Comparison of ENCODE assay signal across 2 cellular contexts in the genomic region with DNA sequence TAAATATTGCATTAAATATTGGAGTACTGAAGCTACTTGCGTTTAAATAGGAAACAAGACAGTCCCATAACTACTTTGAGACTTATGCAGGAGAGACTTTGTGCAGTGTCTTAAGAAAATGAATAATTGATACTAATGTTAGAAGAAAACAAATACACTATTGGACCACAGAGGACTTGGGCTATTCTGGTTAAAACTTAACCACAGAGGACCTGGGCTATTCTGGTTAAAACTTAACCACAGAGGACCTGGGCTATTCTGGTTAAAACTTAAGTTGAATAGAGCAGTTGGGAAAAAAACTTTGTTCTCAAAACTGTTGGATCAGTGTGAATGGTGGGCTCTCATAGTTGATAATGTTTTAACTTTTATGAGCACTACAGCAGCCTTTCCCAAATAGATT.
A peak's percentile ranks its signal among the peaks of the same experiment; 100 is the strongest.
TF ChIP-seq lines count a peak whose summit lies in the region.

No MANE protein-coding gene starts in this region.

TF ChIP-seq in GM12878, 131 proteins besides CTCF, POLR2A, EP300 and RAD21:
- TF ChIP-seq, protein P1, sequence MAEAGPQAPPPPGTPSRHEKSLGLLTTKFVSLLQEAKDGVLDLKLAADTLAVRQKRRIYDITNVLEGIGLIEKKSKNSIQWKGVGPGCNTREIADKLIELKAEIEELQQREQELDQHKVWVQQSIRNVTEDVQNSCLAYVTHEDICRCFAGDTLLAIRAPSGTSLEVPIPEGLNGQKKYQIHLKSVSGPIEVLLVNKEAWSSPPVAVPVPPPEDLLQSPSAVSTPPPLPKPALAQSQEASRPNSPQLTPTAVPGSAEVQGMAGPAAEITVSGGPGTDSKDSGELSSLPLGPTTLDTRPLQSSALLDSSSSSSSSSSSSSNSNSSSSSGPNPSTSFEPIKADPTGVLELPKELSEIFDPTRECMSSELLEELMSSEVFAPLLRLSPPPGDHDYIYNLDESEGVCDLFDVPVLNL (IDR thresholded peaks at IDR 0.05; ENCODE audit: low read depth, low read length) = no peak
- no peak for TF ChIP-seq ESRRA (IDR thresholded peaks at IDR 0.05; ENCODE audit: low read length)
- TF ChIP-seq, protein P2, sequence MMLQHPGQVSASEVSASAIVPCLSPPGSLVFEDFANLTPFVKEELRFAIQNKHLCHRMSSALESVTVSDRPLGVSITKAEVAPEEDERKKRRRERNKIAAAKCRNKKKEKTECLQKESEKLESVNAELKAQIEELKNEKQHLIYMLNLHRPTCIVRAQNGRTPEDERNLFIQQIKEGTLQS (IDR thresholded peaks at IDR 0.05; ENCODE audit: borderline replicate concordance, extremely low read depth, low read depth, low read length) = no peak
- TF ChIP-seq, protein P3, sequence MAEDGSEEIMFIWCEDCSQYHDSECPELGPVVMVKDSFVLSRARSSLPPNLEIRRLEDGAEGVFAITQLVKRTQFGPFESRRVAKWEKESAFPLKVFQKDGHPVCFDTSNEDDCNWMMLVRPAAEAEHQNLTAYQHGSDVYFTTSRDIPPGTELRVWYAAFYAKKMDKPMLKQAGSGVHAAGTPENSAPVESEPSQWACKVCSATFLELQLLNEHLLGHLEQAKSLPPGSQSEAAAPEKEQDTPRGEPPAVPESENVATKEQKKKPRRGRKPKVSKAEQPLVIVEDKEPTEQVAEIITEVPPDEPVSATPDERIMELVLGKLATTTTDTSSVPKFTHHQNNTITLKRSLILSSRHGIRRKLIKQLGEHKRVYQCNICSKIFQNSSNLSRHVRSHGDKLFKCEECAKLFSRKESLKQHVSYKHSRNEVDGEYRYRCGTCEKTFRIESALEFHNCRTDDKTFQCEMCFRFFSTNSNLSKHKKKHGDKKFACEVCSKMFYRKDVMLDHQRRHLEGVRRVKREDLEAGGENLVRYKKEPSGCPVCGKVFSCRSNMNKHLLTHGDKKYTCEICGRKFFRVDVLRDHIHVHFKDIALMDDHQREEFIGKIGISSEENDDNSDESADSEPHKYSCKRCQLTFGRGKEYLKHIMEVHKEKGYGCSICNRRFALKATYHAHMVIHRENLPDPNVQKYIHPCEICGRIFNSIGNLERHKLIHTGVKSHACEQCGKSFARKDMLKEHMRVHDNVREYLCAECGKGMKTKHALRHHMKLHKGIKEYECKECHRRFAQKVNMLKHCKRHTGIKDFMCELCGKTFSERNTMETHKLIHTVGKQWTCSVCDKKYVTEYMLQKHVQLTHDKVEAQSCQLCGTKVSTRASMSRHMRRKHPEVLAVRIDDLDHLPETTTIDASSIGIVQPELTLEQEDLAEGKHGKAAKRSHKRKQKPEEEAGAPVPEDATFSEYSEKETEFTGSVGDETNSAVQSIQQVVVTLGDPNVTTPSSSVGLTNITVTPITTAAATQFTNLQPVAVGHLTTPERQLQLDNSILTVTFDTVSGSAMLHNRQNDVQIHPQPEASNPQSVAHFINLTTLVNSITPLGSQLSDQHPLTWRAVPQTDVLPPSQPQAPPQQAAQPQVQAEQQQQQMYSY (CRISPR knock-in tag; IDR thresholded peaks at IDR 0.05) = no peak
- TF ChIP-seq, protein P4, sequence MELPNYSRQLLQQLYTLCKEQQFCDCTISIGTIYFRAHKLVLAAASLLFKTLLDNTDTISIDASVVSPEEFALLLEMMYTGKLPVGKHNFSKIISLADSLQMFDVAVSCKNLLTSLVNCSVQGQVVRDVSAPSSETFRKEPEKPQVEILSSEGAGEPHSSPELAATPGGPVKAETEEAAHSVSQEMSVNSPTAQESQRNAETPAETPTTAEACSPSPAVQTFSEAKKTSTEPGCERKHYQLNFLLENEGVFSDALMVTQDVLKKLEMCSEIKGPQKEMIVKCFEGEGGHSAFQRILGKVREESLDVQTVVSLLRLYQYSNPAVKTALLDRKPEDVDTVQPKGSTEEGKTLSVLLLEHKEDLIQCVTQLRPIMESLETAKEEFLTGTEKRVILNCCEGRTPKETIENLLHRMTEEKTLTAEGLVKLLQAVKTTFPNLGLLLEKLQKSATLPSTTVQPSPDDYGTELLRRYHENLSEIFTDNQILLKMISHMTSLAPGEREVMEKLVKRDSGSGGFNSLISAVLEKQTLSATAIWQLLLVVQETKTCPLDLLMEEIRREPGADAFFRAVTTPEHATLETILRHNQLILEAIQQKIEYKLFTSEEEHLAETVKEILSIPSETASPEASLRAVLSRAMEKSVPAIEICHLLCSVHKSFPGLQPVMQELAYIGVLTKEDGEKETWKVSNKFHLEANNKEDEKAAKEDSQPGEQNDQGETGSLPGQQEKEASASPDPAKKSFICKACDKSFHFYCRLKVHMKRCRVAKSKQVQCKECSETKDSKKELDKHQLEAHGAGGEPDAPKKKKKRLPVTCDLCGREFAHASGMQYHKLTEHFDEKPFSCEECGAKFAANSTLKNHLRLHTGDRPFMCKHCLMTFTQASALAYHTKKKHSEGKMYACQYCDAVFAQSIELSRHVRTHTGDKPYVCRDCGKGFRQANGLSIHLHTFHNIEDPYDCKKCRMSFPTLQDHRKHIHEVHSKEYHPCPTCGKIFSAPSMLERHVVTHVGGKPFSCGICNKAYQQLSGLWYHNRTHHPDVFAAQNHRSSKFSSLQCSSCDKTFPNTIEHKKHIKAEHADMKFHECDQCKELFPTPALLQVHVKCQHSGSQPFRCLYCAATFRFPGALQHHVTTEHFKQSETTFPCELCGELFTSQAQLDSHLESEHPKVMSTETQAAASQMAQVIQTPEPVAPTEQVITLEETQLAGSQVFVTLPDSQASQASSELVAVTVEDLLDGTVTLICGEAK (IDR thresholded peaks at IDR 0.05; ENCODE audit: borderline replicate concordance) = no peak
- no peak for TF ChIP-seq YBX1 (IDR thresholded peaks at IDR 0.05)
- TF ChIP-seq STAT3 (IDR thresholded peaks at IDR 0.05; ENCODE audit: low read depth, low read length) = no peak

TF ChIP-seq in HepG2, 621 proteins besides CTCF, POLR2A, EP300 and RAD21 (continued from another document):
- TF ChIP-seq, protein P5, sequence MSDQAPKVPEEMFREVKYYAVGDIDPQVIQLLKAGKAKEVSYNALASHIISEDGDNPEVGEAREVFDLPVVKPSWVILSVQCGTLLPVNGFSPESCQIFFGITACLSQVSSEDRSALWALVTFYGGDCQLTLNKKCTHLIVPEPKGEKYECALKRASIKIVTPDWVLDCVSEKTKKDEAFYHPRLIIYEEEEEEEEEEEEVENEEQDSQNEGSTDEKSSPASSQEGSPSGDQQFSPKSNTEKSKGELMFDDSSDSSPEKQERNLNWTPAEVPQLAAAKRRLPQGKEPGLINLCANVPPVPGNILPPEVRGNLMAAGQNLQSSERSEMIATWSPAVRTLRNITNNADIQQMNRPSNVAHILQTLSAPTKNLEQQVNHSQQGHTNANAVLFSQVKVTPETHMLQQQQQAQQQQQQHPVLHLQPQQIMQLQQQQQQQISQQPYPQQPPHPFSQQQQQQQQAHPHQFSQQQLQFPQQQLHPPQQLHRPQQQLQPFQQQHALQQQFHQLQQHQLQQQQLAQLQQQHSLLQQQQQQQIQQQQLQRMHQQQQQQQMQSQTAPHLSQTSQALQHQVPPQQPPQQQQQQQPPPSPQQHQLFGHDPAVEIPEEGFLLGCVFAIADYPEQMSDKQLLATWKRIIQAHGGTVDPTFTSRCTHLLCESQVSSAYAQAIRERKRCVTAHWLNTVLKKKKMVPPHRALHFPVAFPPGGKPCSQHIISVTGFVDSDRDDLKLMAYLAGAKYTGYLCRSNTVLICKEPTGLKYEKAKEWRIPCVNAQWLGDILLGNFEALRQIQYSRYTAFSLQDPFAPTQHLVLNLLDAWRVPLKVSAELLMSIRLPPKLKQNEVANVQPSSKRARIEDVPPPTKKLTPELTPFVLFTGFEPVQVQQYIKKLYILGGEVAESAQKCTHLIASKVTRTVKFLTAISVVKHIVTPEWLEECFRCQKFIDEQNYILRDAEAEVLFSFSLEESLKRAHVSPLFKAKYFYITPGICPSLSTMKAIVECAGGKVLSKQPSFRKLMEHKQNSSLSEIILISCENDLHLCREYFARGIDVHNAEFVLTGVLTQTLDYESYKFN (CRISPR knock-in tag; conservative IDR thresholded peaks at IDR 0.05) = 0 out of 2 replicates have a peak, but pooled peaks have one; percentile 38
- TF ChIP-seq, protein P6, sequence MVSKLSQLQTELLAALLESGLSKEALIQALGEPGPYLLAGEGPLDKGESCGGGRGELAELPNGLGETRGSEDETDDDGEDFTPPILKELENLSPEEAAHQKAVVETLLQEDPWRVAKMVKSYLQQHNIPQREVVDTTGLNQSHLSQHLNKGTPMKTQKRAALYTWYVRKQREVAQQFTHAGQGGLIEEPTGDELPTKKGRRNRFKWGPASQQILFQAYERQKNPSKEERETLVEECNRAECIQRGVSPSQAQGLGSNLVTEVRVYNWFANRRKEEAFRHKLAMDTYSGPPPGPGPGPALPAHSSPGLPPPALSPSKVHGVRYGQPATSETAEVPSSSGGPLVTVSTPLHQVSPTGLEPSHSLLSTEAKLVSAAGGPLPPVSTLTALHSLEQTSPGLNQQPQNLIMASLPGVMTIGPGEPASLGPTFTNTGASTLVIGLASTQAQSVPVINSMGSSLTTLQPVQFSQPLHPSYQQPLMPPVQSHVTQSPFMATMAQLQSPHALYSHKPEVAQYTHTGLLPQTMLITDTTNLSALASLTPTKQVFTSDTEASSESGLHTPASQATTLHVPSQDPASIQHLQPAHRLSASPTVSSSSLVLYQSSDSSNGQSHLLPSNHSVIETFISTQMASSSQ (IDR thresholded peaks at IDR 0.05; ENCODE audit: low read depth) = peak; percentile 72
- TF ChIP-seq, protein P6 (CRISPR knock-in tag; IDR thresholded peaks at IDR 0.05; ENCODE audit: borderline replicate concordance) = no peak; the same call in 1 of the 2 replicates
- no peak for TF ChIP-seq MEIS1 (CRISPR knock-in tag; IDR thresholded peaks at IDR 0.05; ENCODE audit: borderline replicate concordance)
